ENCODE assay signal across 8 cellular contexts in the genomic region with DNA sequence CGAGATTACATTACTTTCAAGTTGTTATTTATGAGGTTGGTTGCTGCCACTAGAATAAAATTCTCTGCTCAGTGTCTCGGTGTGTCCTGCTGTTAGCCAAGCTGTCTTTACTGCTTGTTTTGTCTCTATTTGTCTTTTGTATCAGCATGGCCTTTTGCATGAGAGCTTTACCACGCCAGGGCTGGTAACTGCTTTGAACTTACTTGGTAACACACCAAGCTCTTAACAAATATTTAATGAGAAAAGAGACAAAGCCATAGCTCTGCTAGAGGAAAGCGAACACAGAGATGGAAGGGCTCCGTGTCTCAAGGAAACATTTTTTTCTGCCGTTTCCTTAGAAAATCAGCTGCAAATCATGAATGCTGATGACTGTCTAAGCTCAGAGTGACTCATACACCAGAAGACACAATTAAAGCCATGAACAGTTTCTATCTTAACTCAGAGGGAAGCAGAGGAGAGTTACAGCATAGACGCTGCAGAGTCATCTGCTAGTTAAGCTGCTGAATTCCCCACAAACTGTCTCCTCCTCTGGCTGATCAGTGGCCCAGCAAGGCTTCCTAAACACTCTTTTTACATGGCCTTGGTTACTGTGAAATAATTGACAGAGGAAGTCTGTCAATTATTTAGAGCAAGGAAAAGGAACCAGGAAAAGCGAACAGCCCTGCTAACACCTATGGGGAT. TPM values are rescaled to one million over a fixed set of nuclear protein-coding genes. Genes with fewer than 3 reads are reported as not detected.
DNase-seq lines count a peak whose midpoint lies in the region; ATAC-seq and TF ChIP-seq lines count a peak whose summit lies in the region.

No MANE protein-coding gene starts in this region.

- no peaks in the 10 kb centered on the region for H3K27me3 ChIP-seq in esophagus (ENCODE audit: control insufficient read depth in 1 of 2, insufficient read depth in 2 of 2, low read length in 2 of 2)

- H3K4me3 ChIP-seq in HEK293 (ENCODE audit: low read depth, low read length): no peak overlapping the region
- no peak overlapping the region for H3K4me3 ChIP-seq in esophagus (ENCODE audit: low read depth in 1 of 2, low read length in 2 of 2)

- in situ Hi-C loops in Caki2 (cut with HindIII; ENCODE audit: low pct_unique_long_range_greater_than_20kb, low sequenced_read_pairs): no loop called here

- ATAC-seq in omental fat pad (ENCODE audit: low FRiP score) (peak; percentile 86), HG03175 (IDR thresholded peaks at IDR 0.05; ENCODE audit: unreplicated experiment) (no peak)

- TF ChIP-seq CTCF in HEK293 (tag by site-specific recombination; IDR thresholded peaks at IDR 0.05): no peak
- no peak for TF ChIP-seq CTCF in omental fat pad (IDR thresholded peaks at IDR 0.05)

- CTCF ChIA-PET in HEK293 (lab: Yijun Ruan, JAX): interaction anchor here (0.6 kb wide), 2 partner anchors 33 to 44 kb away, joined by 3 read pairs; no protein-coding TSS in a partner anchor

- H3K27ac ChIP-seq in HEK293 (ENCODE audit: extremely low read depth, low read depth, low read length) (no peak overlapping the region), esophagus (ENCODE audit: low read depth in 2 of 2, low read length in 1 of 2) (peak overlapping the region; percentile 40 to 70)

- H3K9me3 ChIP-seq in HEK293 (ENCODE audit: control insufficient read depth, insufficient read depth, low read depth, low read length): no peaks in the 10 kb centered on the region
- no peaks in the 10 kb centered on the region for H3K9me3 ChIP-seq in esophagus (ENCODE audit: control insufficient read depth in 2 of 2, insufficient read depth in 1 of 2, low read depth in 1 of 2, low read length in 1 of 2)

- peak; percentile 79 for DNase-seq in Caki2 (ENCODE audit: low read depth)
- peak; percentile 57 for DNase-seq in RKO (ENCODE audit: low spot score)
- DNase-seq in omental fat pad (ENCODE audit: low spot score): no peak
- no peak for DNase-seq in NCI-H82 (lab: John Stamatoyannopoulos, UW)
- DNase-seq in activated naive CD4-positive, alpha-beta T cell treated with anti-CD3 and anti-CD28 coated beads, Interleukin-2, amount 50 U/mL, for 16 hours: no peak

- 47 to 52% methylated on average over 8 of the region's 8 CpGs for WGBS in esophagus, 2 donors

- H3K4me1 ChIP-seq in HEK293 (ENCODE audit: control insufficient read depth, insufficient read depth, low read length) (no peaks in the 10 kb centered on the region), esophagus (ENCODE audit: control insufficient read depth in 2 of 2, insufficient read depth in 2 of 2, low read length in 1 of 2) (peaks cover 3 to 10% of the 10 kb centered on the region in 2 donors)

- H3K36me3 ChIP-seq in HEK293 (ENCODE audit: control insufficient read depth in 2 of 2, insufficient read depth in 1 of 2, low read length in 2 of 2) (peaks cover 0 to 25% of the 10 kb centered on the region in 2 experiments; a peak in 1 of 3 replicates), esophagus (ENCODE audit: control insufficient read depth in 2 of 2, insufficient read depth in 2 of 2, low read length in 1 of 2) (no peaks in the 10 kb centered on the region)

- POLR2A ChIA-PET in HEK293 (lab: Yijun Ruan, JAX): interaction anchor here (1.1 kb wide), 1 partner anchor 45 kb away, joined by 3 read pairs; the partner anchor contains the start of gene AGPAT4

TF ChIP-seq in HEK293, 187 proteins besides CTCF, POLR2A, EP300 and RAD21:
- TF ChIP-seq ZNF549 (tag by site-specific recombination; IDR thresholded peaks at IDR 0.05) (no peak), ZNF660 (tag by site-specific recombination; IDR thresholded peaks at IDR 0.05) (0 out of 2 replicates have a peak, but pooled peaks have one; percentile 28)
- TF ChIP-seq, protein P1, sequence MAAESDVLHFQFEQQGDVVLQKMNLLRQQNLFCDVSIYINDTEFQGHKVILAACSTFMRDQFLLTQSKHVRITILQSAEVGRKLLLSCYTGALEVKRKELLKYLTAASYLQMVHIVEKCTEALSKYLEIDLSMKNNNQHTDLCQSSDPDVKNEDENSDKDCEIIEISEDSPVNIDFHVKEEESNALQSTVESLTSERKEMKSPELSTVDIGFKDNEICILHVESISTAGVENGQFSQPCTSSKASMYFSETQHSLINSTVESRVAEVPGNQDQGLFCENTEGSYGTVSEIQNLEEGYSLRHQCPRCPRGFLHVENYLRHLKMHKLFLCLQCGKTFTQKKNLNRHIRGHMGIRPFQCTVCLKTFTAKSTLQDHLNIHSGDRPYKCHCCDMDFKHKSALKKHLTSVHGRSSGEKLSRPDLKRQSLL (tag by site-specific recombination; IDR thresholded peaks at IDR 0.05): no peak
- TF ChIP-seq, protein P2, sequence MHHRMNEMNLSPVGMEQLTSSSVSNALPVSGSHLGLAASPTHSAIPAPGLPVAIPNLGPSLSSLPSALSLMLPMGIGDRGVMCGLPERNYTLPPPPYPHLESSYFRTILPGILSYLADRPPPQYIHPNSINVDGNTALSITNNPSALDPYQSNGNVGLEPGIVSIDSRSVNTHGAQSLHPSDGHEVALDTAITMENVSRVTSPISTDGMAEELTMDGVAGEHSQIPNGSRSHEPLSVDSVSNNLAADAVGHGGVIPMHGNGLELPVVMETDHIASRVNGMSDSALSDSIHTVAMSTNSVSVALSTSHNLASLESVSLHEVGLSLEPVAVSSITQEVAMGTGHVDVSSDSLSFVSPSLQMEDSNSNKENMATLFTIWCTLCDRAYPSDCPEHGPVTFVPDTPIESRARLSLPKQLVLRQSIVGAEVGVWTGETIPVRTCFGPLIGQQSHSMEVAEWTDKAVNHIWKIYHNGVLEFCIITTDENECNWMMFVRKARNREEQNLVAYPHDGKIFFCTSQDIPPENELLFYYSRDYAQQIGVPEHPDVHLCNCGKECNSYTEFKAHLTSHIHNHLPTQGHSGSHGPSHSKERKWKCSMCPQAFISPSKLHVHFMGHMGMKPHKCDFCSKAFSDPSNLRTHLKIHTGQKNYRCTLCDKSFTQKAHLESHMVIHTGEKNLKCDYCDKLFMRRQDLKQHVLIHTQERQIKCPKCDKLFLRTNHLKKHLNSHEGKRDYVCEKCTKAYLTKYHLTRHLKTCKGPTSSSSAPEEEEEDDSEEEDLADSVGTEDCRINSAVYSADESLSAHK (tag by site-specific recombination; IDR thresholded peaks at IDR 0.05): peak; percentile 30; the same call in 1 of the 2 replicates

RNA-seq across cellular contexts. Expression of gene AGPAT4, which starts 44.8 kb away (rescaled TPM):
- total RNA-seq in Caki2 (2014; rRNA removed; shearing (Covaris generic); ENCODE audit: low replicate concordance): 3.6 and 15.1 TPM in 2 replicates
- polyA plus RNA-seq in esophagus: 1 to 10 TPM; 1.4 to 2.0 TPM
- total RNA-seq in omental fat pad: 10 to 100 TPM in 2 of 4 donors, 1 to 10 TPM in 2; 7.2 to 20.2 (median 12.5) TPM

Comparison
In these comparisons a context has a peak if more than half of its experiments do, and no peak if none do; other contexts are left out.
1. DNase-seq: peak in Caki2 (single experiment) and RKO (single experiment); none in omental fat pad (single experiment), NCI-H82 (single experiment) and activated naive CD4-positive, alpha-beta T cell treated with anti-CD3 and anti-CD28 coated beads, Interleukin-2, amount 50 U/mL, for 16 hours (single experiment).